1 cellular context compared by ENCODE assay signal in genomic region chr5:175872287-175873089, GRCh38.
TF ChIP-seq lines count a peak whose summit lies in the region.

No MANE protein-coding gene starts in this region.

TF ChIP-seq in HepG2, 621 proteins besides CTCF, POLR2A, EP300 and RAD21 (continued from another document):
- no peak for TF ChIP-seq GMEB1 (CRISPR knock-in tag; IDR thresholded peaks at IDR 0.05; ENCODE audit: borderline replicate concordance)
- no peak for TF ChIP-seq ZNF570 (CRISPR knock-in tag; IDR thresholded peaks at IDR 0.05; ENCODE audit: borderline replicate concordance)
- TF ChIP-seq GABPA (IDR thresholded peaks at IDR 0.05; ENCODE audit: low read depth, low read length): peak; percentile 20
- no peak for TF ChIP-seq GABPA (CRISPR knock-in tag; IDR thresholded peaks at IDR 0.05; ENCODE audit: low read depth)
- TF ChIP-seq ZC3H4 (CRISPR knock-in tag; IDR thresholded peaks at IDR 0.05; ENCODE audit: borderline replicate concordance): 0 out of 2 replicates have a peak, but pooled peaks have one; percentile 9
- TF ChIP-seq POGZ (CRISPR knock-in tag; IDR thresholded peaks at IDR 0.05): no peak
- no peak for TF ChIP-seq ZNF124 (CRISPR knock-in tag; IDR thresholded peaks at IDR 0.05)
- TF ChIP-seq JDP2 (CRISPR knock-in tag; IDR thresholded peaks at IDR 0.05; ENCODE audit: borderline replicate concordance): no peak
- peak; percentile 51 for TF ChIP-seq HNRNPK (IDR thresholded peaks at IDR 0.05; ENCODE audit: low read depth, low read length, poor library complexity, severe bottlenecking)
- 0 out of 2 replicates have a peak, but pooled peaks have one; percentile 3 for TF ChIP-seq GABPB1 (CRISPR knock-in tag; IDR thresholded peaks at IDR 0.05)
- no peak for TF ChIP-seq MTA3 (CRISPR knock-in tag; IDR thresholded peaks at IDR 0.05)
- no peak for TF ChIP-seq MED13 (CRISPR knock-in tag; IDR thresholded peaks at IDR 0.05)
- TF ChIP-seq ZSCAN21 (CRISPR knock-in tag; IDR thresholded peaks at IDR 0.05; ENCODE audit: borderline replicate concordance): 0 out of 2 replicates have a peak, but pooled peaks have one; percentile 15
- TF ChIP-seq AGO2 (optimal IDR thresholded peaks at IDR 0.05; ENCODE audit: low read depth, low read length): peak; percentile 8
- TF ChIP-seq THAP8 (CRISPR knock-in tag; IDR thresholded peaks at IDR 0.05; ENCODE audit: borderline replicate concordance): no peak
- TF ChIP-seq ZNF572 (CRISPR knock-in tag; IDR thresholded peaks at IDR 0.05): no peak
- no peak for TF ChIP-seq GPN1 (CRISPR knock-in tag; IDR thresholded peaks at IDR 0.05; ENCODE audit: borderline replicate concordance)
- TF ChIP-seq PCBP1 (IDR thresholded peaks at IDR 0.05; ENCODE audit: borderline replicate concordance, low read depth, low read length): 0 out of 2 replicates have a peak, but pooled peaks have one; percentile 31
